9 cellular contexts compared by ENCODE assay signal in the genomic region with DNA sequence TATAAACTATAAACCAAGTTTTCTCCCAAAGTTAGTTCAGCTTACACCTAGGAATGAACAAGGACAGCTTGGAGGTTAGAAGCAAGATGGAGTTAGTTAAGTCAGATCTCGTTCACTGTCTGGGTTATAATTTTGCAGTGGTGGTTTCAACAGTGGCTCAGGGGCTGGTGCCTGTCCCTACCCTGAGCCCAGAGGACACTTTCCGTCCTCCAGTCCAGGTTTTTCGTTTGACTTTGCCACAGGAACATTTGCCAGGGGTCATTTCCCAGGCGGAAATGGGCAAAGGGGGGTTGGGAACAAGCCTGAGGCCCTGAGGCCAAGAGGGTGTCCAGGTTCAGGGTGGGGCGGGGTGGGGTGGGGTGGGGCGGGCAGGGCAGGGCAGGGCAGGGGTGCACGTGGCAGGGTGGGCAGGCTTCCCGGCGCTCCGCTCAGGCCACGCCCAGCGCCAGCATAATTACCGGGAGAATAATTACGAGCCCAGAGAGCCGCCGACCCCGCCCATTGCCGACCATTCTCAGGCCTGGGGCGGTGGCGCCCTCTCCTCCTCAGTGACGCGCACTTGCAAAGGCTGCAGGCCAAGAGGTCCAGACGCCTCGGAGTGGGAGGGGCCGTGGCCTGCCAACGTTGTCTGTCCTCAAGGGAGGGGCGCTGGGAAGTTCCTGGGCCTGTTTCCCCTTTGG.
DNase-seq lines count a peak whose midpoint lies in the region; ATAC-seq, FAIRE-seq and TF ChIP-seq lines count a peak whose summit lies in the region.
"Had no signal": no experiment of that assay in that cellular context is flagged by ENCODE, and none has a peak within 500 bp of the region (broad histone marks: within the 10 kb centered on the region; RNA-seq: fewer than 3 reads in every experiment).

No MANE protein-coding gene starts in this region.

- TF ChIP-seq POLR2A in endothelial cell of umbilical vein (IDR thresholded peaks at IDR 0.05; ENCODE audit: low read depth, low read length) = no peak

- peak overlapping the region; percentile 41 for H3K4me2 ChIP-seq in endothelial cell of umbilical vein (ENCODE audit: insufficient read depth, low read length)

- no peak for ATAC-seq in activated naive CD8-positive, alpha-beta T cell treated with anti-CD3 and anti-CD28 coated beads, Interleukin-2, amount 50 U/mL, for 24 hours
- peak; percentile 88 for ATAC-seq in aorta (ENCODE audit: low FRiP score)
- ATAC-seq in HG03280 (IDR thresholded peaks at IDR 0.05; ENCODE audit: unreplicated experiment) = no peak

- H2AFZ ChIP-seq in endothelial cell of umbilical vein (ENCODE audit: low read depth, low read length) = peak overlapping the region; percentile 72

- H3K27ac ChIP-seq in endothelial cell of umbilical vein (ENCODE audit: insufficient read depth, low read depth, low read length) (peak overlapping the region; percentile 38), aorta (ENCODE audit: low read depth in 1 of 2, low read length in 2 of 2) (peak overlapping the region in 1 of 2 donors; percentile 47)

- H3K9me3 Mint-ChIP-seq in activated naive CD8-positive, alpha-beta T cell treated with anti-CD3 and anti-CD28 coated beads, Interleukin-2, amount 50 U/mL, for 24 hours = no peaks in the 10 kb centered on the region
- H3K9me3 Mint-ChIP-seq in activated naive CD8-positive, alpha-beta T cell treated with anti-CD3 and anti-CD28 coated beads for 36 hours = no peaks in the 10 kb centered on the region

- H3K27ac Mint-ChIP-seq in activated naive CD8-positive, alpha-beta T cell treated with anti-CD3 and anti-CD28 coated beads, Interleukin-2, amount 50 U/mL, for 24 hours = no peak overlapping the region
- no peak overlapping the region for H3K27ac Mint-ChIP-seq in activated naive CD8-positive, alpha-beta T cell treated with anti-CD3 and anti-CD28 coated beads for 36 hours
- H3K27ac Mint-ChIP-seq: CD4-positive, CD25-positive, alpha-beta regulatory T cell had no signal

- H3K9ac ChIP-seq in endothelial cell of umbilical vein (replicated peaks; ENCODE audit: extremely low read depth, insufficient read depth, low read length) = no peak overlapping the region

- no peak overlapping the region for H3K4me3 ChIP-seq in endothelial cell of umbilical vein (replicated peaks in 1 of 3; ENCODE audit: insufficient read depth in 1 of 3, low read depth in 1 of 3, low read length in 3 of 3)
- H3K4me3 ChIP-seq in aorta (ENCODE audit: low read length in 2 of 2) = no peak overlapping the region

- WGBS in aorta, 2 donors = 1 to 3% methylated on average over 18 to 27 of the region's 27 CpGs

- H3K9me3 ChIP-seq in endothelial cell of umbilical vein (replicated peaks; ENCODE audit: control insufficient read depth, insufficient read depth, low read length) = no peaks in the 10 kb centered on the region
- H3K9me3 ChIP-seq in aorta (ENCODE audit: control insufficient read depth, low read length) = no peaks in the 10 kb centered on the region

- FAIRE-seq in endothelial cell of umbilical vein (lab: Jason Lieb, UNC) = peak; percentile 88

- peaks cover 47% of the 10 kb centered on the region for H3K4me1 Mint-ChIP-seq in activated naive CD8-positive, alpha-beta T cell treated with anti-CD3 and anti-CD28 coated beads, Interleukin-2, amount 50 U/mL, for 24 hours
- H3K4me1 Mint-ChIP-seq in activated naive CD8-positive, alpha-beta T cell treated with anti-CD3 and anti-CD28 coated beads for 36 hours = peaks cover 46% of the 10 kb centered on the region

- H3K36me3 ChIP-seq in endothelial cell of umbilical vein (ENCODE audit: control insufficient read depth in 2 of 2, extremely low read depth in 1 of 2, insufficient read depth in 2 of 2, low read length in 2 of 2) (no peaks in the 10 kb centered on the region), aorta (ENCODE audit: control insufficient read depth in 1 of 2, insufficient read depth in 2 of 2, low read length in 1 of 2) (no peaks in the 10 kb centered on the region)

- H3K27me3 ChIP-seq in endothelial cell of umbilical vein (ENCODE audit: control insufficient read depth in 2 of 2, insufficient read depth in 2 of 2, low read length in 2 of 2) (no peaks in the 10 kb centered on the region), aorta (ENCODE audit: control insufficient read depth in 1 of 2, insufficient read depth in 2 of 2, low read length in 1 of 2) (no peaks in the 10 kb centered on the region)

- dilution Hi-C loops in endothelial cell of umbilical vein (cut with MboI; ENCODE audit: extremely low pct_ligation_motif_present, low sequenced_read_pairs) = no loop called here

- H3K4me1 ChIP-seq in endothelial cell of umbilical vein (ENCODE audit: control insufficient read depth, extremely low read depth, insufficient read depth, low read length) (peaks cover 20% of the 10 kb centered on the region), aorta (ENCODE audit: control insufficient read depth in 1 of 2, insufficient read depth in 2 of 2, low read length in 2 of 2) (no peaks in the 10 kb centered on the region)

- no peak for TF ChIP-seq CTCF in endothelial cell of umbilical vein (IDR thresholded peaks at IDR 0.05; ENCODE audit: extremely low read depth in 1 of 2, insufficient read depth in 1 of 2, low read depth in 1 of 2, low read length in 2 of 2)

- no TSS peak for BruUV-seq in endothelial cell of umbilical vein (replicated peaks; lab: Mats Ljungman, UMichigan)

- no peak overlapping the region for H3K4me3 Mint-ChIP-seq in activated naive CD8-positive, alpha-beta T cell treated with anti-CD3 and anti-CD28 coated beads, Interleukin-2, amount 50 U/mL, for 24 hours
- H3K4me3 Mint-ChIP-seq in activated naive CD8-positive, alpha-beta T cell treated with anti-CD3 and anti-CD28 coated beads for 36 hours = no peak overlapping the region
- H3K4me3 Mint-ChIP-seq: CD4-positive, CD25-positive, alpha-beta regulatory T cell had no signal

- H4K20me1 ChIP-seq in endothelial cell of umbilical vein (replicated peaks; ENCODE audit: control insufficient read depth, extremely low read depth, insufficient read depth, low read length) = no peaks in the 10 kb centered on the region

- H3K36me3 Mint-ChIP-seq in activated naive CD8-positive, alpha-beta T cell treated with anti-CD3 and anti-CD28 coated beads, Interleukin-2, amount 50 U/mL, for 24 hours (ENCODE audit: low read depth) = no peaks in the 10 kb centered on the region
- H3K36me3 Mint-ChIP-seq in activated naive CD8-positive, alpha-beta T cell treated with anti-CD3 and anti-CD28 coated beads for 36 hours = no peaks in the 10 kb centered on the region
- H3K36me3 Mint-ChIP-seq: CD4-positive, CD25-positive, alpha-beta regulatory T cell had no signal

- POLR2A ChIA-PET in endothelial cell of umbilical vein (lab: Charles Lee) = interaction anchor here (1.0 to 1.3 kb wide), 2 partner anchors 38 to 71 kb away, joined by 3 to 7 read pairs; partner anchors contain the start of gene KLF13

- intact Hi-C loops in endothelial cell of umbilical vein (cut with micrococcal nuclease) = loop anchor here (1.0 to 2.0 kb wide), 5 partner anchors 34 to 92 kb away; partner anchors contain the start of gene KLF13
- intact Hi-C loops in aorta (cut with DNase I) = no loop called here

- peak; percentile 4 for DNase-seq in activated naive CD8-positive, alpha-beta T cell treated with anti-CD3 and anti-CD28 coated beads, Interleukin-2, amount 50 U/mL, for 24 hours
- no peak for DNase-seq in activated naive CD8-positive, alpha-beta T cell treated with anti-CD3 and anti-CD28 coated beads for 36 hours
- peak; percentile 55 for DNase-seq in NOMO-1 treated with dmso at 0.1 percent for 144 hours (lab: John Stamatoyannopoulos, UW; ENCODE audit: unreplicated experiment)
- peak; percentile 67 for DNase-seq in endothelial cell of umbilical vein (ENCODE audit: low read depth, low spot score)
- peak; percentile 91 for DNase-seq in mesenteric fat pad (ENCODE audit: low spot score)
- DNase-seq in aorta = peak; percentile 91 to 92
- DNase-seq in cerebellar nuclear complex (lab: John Stamatoyannopoulos, UW) = no peak
- DNase-seq: CD4-positive, CD25-positive, alpha-beta regulatory T cell had no signal

- CTCF ChIA-PET in endothelial cell of umbilical vein (lab: Charles Lee) = interaction anchor here (0.7 to 3.1 kb wide), 6 partner anchors 31 to 94 kb away, joined by 3 to 16 read pairs (median 4); no protein-coding TSS in a partner anchor

- H3K79me2 ChIP-seq in endothelial cell of umbilical vein (ENCODE audit: control insufficient read depth, insufficient read depth, low read length) = no peaks in the 10 kb centered on the region

- no peaks in the 10 kb centered on the region for H3K27me3 Mint-ChIP-seq in activated naive CD8-positive, alpha-beta T cell treated with anti-CD3 and anti-CD28 coated beads, Interleukin-2, amount 50 U/mL, for 24 hours
- H3K27me3 Mint-ChIP-seq in activated naive CD8-positive, alpha-beta T cell treated with anti-CD3 and anti-CD28 coated beads for 36 hours = no peaks in the 10 kb centered on the region

- H3K9me1 ChIP-seq in endothelial cell of umbilical vein (replicated peaks; ENCODE audit: control insufficient read depth, extremely low read depth, insufficient read depth, low read length) = no peaks in the 10 kb centered on the region

TF ChIP-seq in endothelial cell of umbilical vein, 7 proteins besides CTCF, POLR2A, EP300 and RAD21:
- TF ChIP-seq EZH2 (IDR thresholded peaks at IDR 0.05; ENCODE audit: borderline replicate concordance, low read depth, low read length, severe bottlenecking) (no peak), GATA2 (IDR thresholded peaks at IDR 0.05; ENCODE audit: insufficient read depth, insufficient read length, low read depth, low read length) (no peak), MYC (IDR thresholded peaks at IDR 0.05; ENCODE audit: low read depth, low read length) (no peak), JUN (IDR thresholded peaks at IDR 0.05; ENCODE audit: borderline replicate concordance, insufficient read depth, insufficient read length, low read depth) (no peak), POLR2AphosphoS5 (IDR thresholded peaks at IDR 0.05; ENCODE audit: insufficient read depth, low read depth, low read length) (no peak), FOS (IDR thresholded peaks at IDR 0.05; ENCODE audit: borderline replicate concordance, insufficient read depth, low read length) (no peak)
- TF ChIP-seq, protein P1, sequence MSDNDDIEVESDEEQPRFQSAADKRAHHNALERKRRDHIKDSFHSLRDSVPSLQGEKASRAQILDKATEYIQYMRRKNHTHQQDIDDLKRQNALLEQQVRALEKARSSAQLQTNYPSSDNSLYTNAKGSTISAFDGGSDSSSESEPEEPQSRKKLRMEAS (IDR thresholded peaks at IDR 0.05; ENCODE audit: insufficient read depth, insufficient read length) = no peak
TF ChIP-seq in endothelial cell of umbilical vein: peak in this region for 0.

Comparison
In these comparisons a context has a peak if more than half of its experiments do, and no peak if none do; other contexts are left out.
1. DNase-seq: peak in activated naive CD8-positive, alpha-beta T cell treated with anti-CD3 and anti-CD28 coated beads, Interleukin-2, amount 50 U/mL, for 24 hours (single experiment), NOMO-1 treated with dmso at 0.1 percent for 144 hours (single experiment), endothelial cell of umbilical vein (single experiment), mesenteric fat pad (single experiment) and aorta (2 of 2); none in activated naive CD8-positive, alpha-beta T cell treated with anti-CD3 and anti-CD28 coated beads for 36 hours (single experiment) and cerebellar nuclear complex (0 of 2).